ENCODE assay signal across 8 cellular contexts in the genomic region with DNA sequence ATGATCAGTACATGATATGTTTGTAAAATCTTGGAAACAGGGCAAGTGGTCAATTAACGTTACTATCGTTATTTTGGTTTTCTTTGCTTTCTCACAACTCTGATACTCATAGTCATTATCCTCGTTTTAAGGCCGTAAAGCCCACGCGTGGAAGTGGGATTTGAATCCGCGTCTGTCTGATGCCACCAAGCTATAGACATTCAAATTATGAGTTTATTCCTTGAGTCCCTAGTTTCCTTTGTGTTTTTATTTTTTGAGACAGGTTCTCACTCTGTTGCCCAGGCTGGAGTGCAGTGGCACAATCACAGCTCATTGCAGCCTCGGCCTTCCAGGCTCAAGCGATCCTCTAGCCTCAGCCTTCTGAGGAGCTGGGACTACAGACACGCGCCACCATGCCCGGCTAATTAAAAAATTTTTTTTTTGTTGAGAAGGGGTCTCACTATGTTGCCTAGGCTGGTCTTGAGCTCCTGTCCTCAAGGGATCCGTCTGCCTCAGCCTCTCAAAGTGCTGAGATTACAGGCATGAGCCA. TPM values are rescaled to one million over a fixed set of nuclear protein-coding genes. Genes with fewer than 3 reads are reported as not detected.
A peak's percentile ranks its signal among the peaks of the same experiment; 100 is the strongest.
DNase-seq lines count a peak whose midpoint lies in the region; ATAC-seq, FAIRE-seq and TF ChIP-seq lines count a peak whose summit lies in the region.

No MANE protein-coding gene starts in this region.

- DNase-seq in DND-41 (no peak), Panc1 (ENCODE audit: low read depth, low spot score) (no peak), epithelial cell of prostate (ENCODE audit: low read depth, low spot score) (no peak), pancreas (no peak), LoVo (ENCODE audit: low spot score) (no peak), NCI-H2081 treated with DMSO at 0.1 percent for 48 hours (lab: John Stamatoyannopoulos, UW) (no peak), GF-D8 (lab: John Stamatoyannopoulos, UW) (no peak)

- H3K27ac ChIP-seq in DND-41 (ENCODE audit: low read length) = peak overlapping the region; percentile 90
- H3K27ac ChIP-seq in Panc1 (ENCODE audit: low read length) = peak overlapping the region; percentile 97
- peak overlapping the region; percentile 62 for H3K27ac ChIP-seq in epithelial cell of prostate
- H3K27ac ChIP-seq in pancreas = no peak overlapping the region

- H3K79me2 ChIP-seq in DND-41 (ENCODE audit: insufficient read depth, low read length) = peaks cover 88% of the 10 kb centered on the region

- H2AFZ ChIP-seq in DND-41 (ENCODE audit: low read depth, low read length) = no peak overlapping the region

- WGBS in pancreas, 2 donors = 63 to 69% methylated on average over 14 of the region's 14 CpGs

- intact Hi-C loops in Panc1 (cut with micrococcal nuclease; ENCODE audit: unreplicated experiment) (no loop called here), pancreas (cut with DNase I) (no loop called here)

- H3K9me3 ChIP-seq in DND-41 (ENCODE audit: insufficient read depth, low read length, severe bottlenecking) (no peaks in the 10 kb centered on the region), Panc1 (ENCODE audit: control insufficient read depth, insufficient read depth, low read depth, low read length) (no peaks in the 10 kb centered on the region), pancreas (no peaks in the 10 kb centered on the region)

- peak overlapping the region; percentile 98 for H3K4me2 ChIP-seq in DND-41 (ENCODE audit: insufficient read depth, low read length)

- peak overlapping the region; percentile 79 for H3K9ac ChIP-seq in DND-41 (ENCODE audit: low read depth, low read length)

- in situ Hi-C loops in Panc1 (cut with HindIII; ENCODE audit: low pct_unique_long_range_greater_than_20kb, low sequenced_read_pairs) = no loop called here

- POLR2A ChIA-PET in Panc1 (lab: Charles Lee) = no interaction called here

- H3K4me3 ChIP-seq in DND-41 (ENCODE audit: low read depth in 1 of 2, low read length in 2 of 2) = peak overlapping the region; percentile 79 to 91; a peak in 3 of 4 replicates
- peak overlapping the region; percentile 96 to 98 for H3K4me3 ChIP-seq in Panc1 (ENCODE audit: low read depth in 2 of 2, low read length in 2 of 2)
- H3K4me3 ChIP-seq in pancreas = peak overlapping the region; percentile 85 to 97 (median 92)

- peaks cover 59% of the 10 kb centered on the region for H3K36me3 ChIP-seq in DND-41 (ENCODE audit: insufficient read depth, low read length)
- peaks cover 9% of the 10 kb centered on the region for H3K36me3 ChIP-seq in Panc1 (ENCODE audit: control insufficient read depth, insufficient read depth, low read length)
- no peaks in the 10 kb centered on the region for H3K36me3 ChIP-seq in pancreas

- no peak for FAIRE-seq in pancreas (lab: Jason Lieb, UNC)

- peaks cover 9% of the 10 kb centered on the region for H4K20me1 ChIP-seq in DND-41 (ENCODE audit: insufficient read depth, low read length)

- TF ChIP-seq CTCF in DND-41 (IDR thresholded peaks at IDR 0.05; ENCODE audit: borderline replicate concordance, extremely low read depth, low read length, poor library complexity, severe bottlenecking) (no peak), Panc1 (IDR thresholded peaks at IDR 0.05) (no peak), pancreas (IDR thresholded peaks at IDR 0.05) (no peak)

- H3K4me1 ChIP-seq in DND-41 (ENCODE audit: insufficient read depth, low read length) = peaks cover 42% of the 10 kb centered on the region
- 0 out of 2 replicates have a peak, but pooled peaks cover 3% of the 10 kb centered on the region for H3K4me1 ChIP-seq in Panc1 (ENCODE audit: control insufficient read depth, insufficient read depth, low read length)
- H3K4me1 ChIP-seq in pancreas = peaks cover 6 to 20% (median 7%) of the 10 kb centered on the region in 3 donors

- CTCF ChIA-PET in Panc1 (lab: Charles Lee) = no interaction called here

- H3K27me3 ChIP-seq in DND-41 (ENCODE audit: insufficient read depth, low read length, poor library complexity) = no peaks in the 10 kb centered on the region
- H3K27me3 ChIP-seq in Panc1 (ENCODE audit: control insufficient read depth, insufficient read depth, low read length) = no peaks in the 10 kb centered on the region
- no peaks in the 10 kb centered on the region for H3K27me3 ChIP-seq in pancreas

- BruUV-seq in Panc1 (replicated peaks; lab: Mats Ljungman, UMichigan) = no TSS peak

- no peak for ATAC-seq in DND-41 (ENCODE audit: insufficient read depth, low read depth)
- ATAC-seq in Panc1 = no peak
- ATAC-seq in pancreas = no peak
- ATAC-seq in HG02973 (IDR thresholded peaks at IDR 0.05; ENCODE audit: unreplicated experiment) = no peak

RNA-seq across cellular contexts. Expression of gene DCTN5, which starts 1.0 kb away (rescaled TPM):
- total RNA-seq in Panc1 (2021; ENCODE audit: unreplicated experiment) (72.9 TPM), pancreas (10 to 100 TPM; 17.9 to 29.5 (median 23.7) TPM)
- 55.7 TPM for polyA plus RNA-seq in Panc1 (2012; ENCODE audit: insufficient read length)
- 10 to 100 TPM in 1 of 2 donors, 1 to 10 TPM in 1; 5.7 to 10.9 TPM for polyA plus RNA-seq in pancreas

RNA-seq across cellular contexts. Expression of gene PALB2, which starts 1.2 kb away (rescaled TPM):
- total RNA-seq in Panc1 (2021; ENCODE audit: unreplicated experiment) (21.7 TPM), pancreas (1 to 10 TPM; 2.3 to 6.8 (median 4.3) TPM)
- 7.0 TPM for polyA plus RNA-seq in Panc1 (2012; ENCODE audit: insufficient read length)
- 1 to 10 TPM; 3.5 to 5.4 TPM for polyA plus RNA-seq in pancreas

RNA-seq across cellular contexts. Expression of gene PLK1, which starts 36.4 kb away (rescaled TPM):
- total RNA-seq in Panc1 (2021; ENCODE audit: unreplicated experiment) = 94.8 TPM
- polyA plus RNA-seq in Panc1 (2012; ENCODE audit: insufficient read length) = 70.1 TPM
- total RNA-seq in pancreas = 1 to 10 TPM in 4 of 6 donors, under 1 TPM in 2; 0.31 to 2.7 (median 1.1) TPM
- polyA plus RNA-seq in pancreas = 1 to 10 TPM; 1.6 to 2.4 TPM

RNA-seq across cellular contexts. Expression of gene NDUFAB1, which starts 46.2 kb away (rescaled TPM):
- total RNA-seq in Panc1 (2021; ENCODE audit: unreplicated experiment) (166 TPM), pancreas (10 to 100 TPM; 19.2 to 37.4 (median 30.1) TPM)
- polyA plus RNA-seq in Panc1 (2012; ENCODE audit: insufficient read length) = 167 TPM
- polyA plus RNA-seq in pancreas = 10 to 100 TPM; 37.1 to 82.3 TPM

Comparison
In these comparisons a context has a peak if more than half of its experiments do, and no peak if none do; other contexts are left out.
1. H3K27ac ChIP-seq: peak in DND-41 (single experiment), Panc1 (single experiment) and epithelial cell of prostate (single experiment); none in pancreas (0 of 4).
2. RNA of gene PLK1, which starts 36.4 kb away (total RNA-seq): 94.8 TPM in Panc1 (single experiment); 0.31 to 2.7 TPM in pancreas; every median in the first group is over 10 times any median in the second.
3. Peak in every context shown above with its lines, with median percentiles within 50 percentile points of each other: H3K4me3 ChIP-seq.